14 cellular contexts compared by ENCODE assay signal in the genomic region with DNA sequence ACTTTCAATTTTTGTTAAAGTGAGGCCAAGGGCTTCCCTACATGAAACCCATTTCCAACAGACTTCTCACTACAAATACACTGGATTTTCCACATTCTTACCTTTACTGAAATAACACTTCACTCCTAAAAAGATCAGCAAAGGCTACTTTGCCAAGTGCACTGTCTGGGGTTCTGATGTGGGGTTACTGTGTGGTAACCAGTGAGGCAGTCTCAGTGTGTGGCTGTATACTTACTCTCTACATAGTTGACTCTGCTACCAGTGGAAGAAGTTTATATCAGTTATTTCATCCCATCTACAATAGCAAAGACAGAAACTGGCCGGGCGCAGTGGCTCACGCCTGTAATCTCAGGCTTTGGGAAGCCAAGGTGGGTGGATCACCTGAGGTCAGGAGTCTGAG. TPM values are rescaled to one million over a fixed set of nuclear protein-coding genes. Genes with fewer than 3 reads are reported as not detected.
DNase-seq lines count a peak whose midpoint lies in the region; ATAC-seq, FAIRE-seq and TF ChIP-seq lines count a peak whose summit lies in the region.
"Had no signal": no experiment of that assay in that cellular context is flagged by ENCODE, and none has a peak within 500 bp of the region (broad histone marks: within the 10 kb centered on the region; RNA-seq: fewer than 3 reads in every experiment).

No MANE protein-coding gene starts in this region.

- no peaks in the 10 kb centered on the region for H3K9me1 ChIP-seq in endothelial cell of umbilical vein (replicated peaks; ENCODE audit: control insufficient read depth, extremely low read depth, insufficient read depth, low read length)

- peaks cover 94% of the 10 kb centered on the region for H3K79me2 ChIP-seq in endothelial cell of umbilical vein (ENCODE audit: control insufficient read depth, insufficient read depth, low read length)

- ATAC-seq in WTC11 = no peak
- no peak for ATAC-seq in HG03097 (IDR thresholded peaks at IDR 0.05; ENCODE audit: low FRiP score, unreplicated experiment)
- no peak for ATAC-seq in HG03280 (IDR thresholded peaks at IDR 0.05; ENCODE audit: unreplicated experiment)
- ATAC-seq: left ventricle myocardium superior, SK-N-SH treated with all-trans-retinoic acid at 6 μM for 48 hours had no signal

- POLR2A ChIA-PET in WTC11 (lab: Charles Lee) (no interaction called here), endothelial cell of umbilical vein (lab: Charles Lee) (no interaction called here)

- FAIRE-seq in endothelial cell of umbilical vein (lab: Jason Lieb, UNC) (peak; percentile 24), RCC 7860 (lab: Jason Lieb, UNC) (no peak)
- FAIRE-seq: colon had no signal

- TF ChIP-seq CTCF in WTC11 (IDR thresholded peaks at IDR 0.05) = no peak
- TF ChIP-seq CTCF in endothelial cell of umbilical vein (IDR thresholded peaks at IDR 0.05; ENCODE audit: extremely low read depth in 1 of 2, insufficient read depth in 1 of 2, low read depth in 1 of 2, low read length in 2 of 2) = no peak

- no peak overlapping the region for H3K4me3 Mint-ChIP-seq in WTC11
- H3K4me3 Mint-ChIP-seq in stimulated activated naive CD8-positive, alpha-beta T cell treated with anti-CD3 and anti-CD28 coated beads, Interleukin-15, Interleukin-2, amounts not matched to agents 100 ng/mL and 50 ng/mL, for 24 hours = peak overlapping the region; percentile 97
- H3K4me3 Mint-ChIP-seq: neural progenitor cell had no signal

- TF ChIP-seq POLR2A in endothelial cell of umbilical vein (IDR thresholded peaks at IDR 0.05; ENCODE audit: low read depth, low read length) = no peak

- peak; percentile 49 for DNase-seq in activated CD8-positive, alpha-beta memory T cell treated with anti-CD3 and anti-CD28 coated beads, Interleukin-2, amount 50 U/mL, for 48 hours
- no peak for DNase-seq in activated CD8-positive, alpha-beta memory T cell treated with anti-CD3 and anti-CD28 coated beads, Interleukin-2, amount 50 U/mL, for 4 hours
- DNase-seq in WTC11 (ENCODE audit: low spot score) = no peak
- no peak for DNase-seq in endothelial cell of umbilical vein (ENCODE audit: low read depth, low spot score)
- DNase-seq in RCC 7860 (ENCODE audit: low spot score) = no peak
- DNase-seq: activated CD4-positive, CD25-positive, alpha-beta regulatory T cell; esophagus squamous epithelium; left ventricle myocardium superior had no signal

- intact Hi-C loops in endothelial cell of umbilical vein (cut with micrococcal nuclease) = no loop called here

- dilution Hi-C loops in endothelial cell of umbilical vein (cut with MboI; ENCODE audit: extremely low pct_ligation_motif_present, low sequenced_read_pairs) = no loop called here

- no peaks in the 10 kb centered on the region for H3K27me3 ChIP-seq in endothelial cell of umbilical vein (ENCODE audit: control insufficient read depth in 2 of 2, insufficient read depth in 2 of 2, low read length in 2 of 2)
- H3K27me3 ChIP-seq: esophagus squamous epithelium, neural progenitor cell had no signal

- BruUV-seq in endothelial cell of umbilical vein (replicated peaks; lab: Mats Ljungman, UMichigan) = no TSS peak

- H3K9ac ChIP-seq in endothelial cell of umbilical vein (replicated peaks; ENCODE audit: extremely low read depth, insufficient read depth, low read length) = no peak overlapping the region
- H3K9ac ChIP-seq: neural progenitor cell had no signal

- CTCF ChIA-PET in WTC11 (lab: Charles Lee) = interaction anchor here (1.3 kb wide), 1 partner anchor 52 kb away, joined by 4 read pairs; no protein-coding TSS in a partner anchor
- CTCF ChIA-PET in endothelial cell of umbilical vein (lab: Charles Lee) = no interaction called here

- no peak overlapping the region for H3K27ac ChIP-seq in endothelial cell of umbilical vein (ENCODE audit: insufficient read depth, low read depth, low read length)
- H3K27ac ChIP-seq: neural progenitor cell had no signal

- no peaks in the 10 kb centered on the region for H3K27me3 Mint-ChIP-seq in WTC11 (ENCODE audit: low read depth)
- no peaks in the 10 kb centered on the region for H3K27me3 Mint-ChIP-seq in stimulated activated naive CD8-positive, alpha-beta T cell treated with anti-CD3 and anti-CD28 coated beads, Interleukin-15, Interleukin-2, amounts not matched to agents 100 ng/mL and 50 ng/mL, for 24 hours

- no peak overlapping the region for H3K4me3 ChIP-seq in endothelial cell of umbilical vein (replicated peaks in 1 of 3; ENCODE audit: insufficient read depth in 1 of 3, low read depth in 1 of 3, low read length in 3 of 3)
- H3K4me3 ChIP-seq: esophagus squamous epithelium, neural progenitor cell had no signal

- H3K9me3 Mint-ChIP-seq in WTC11 = no peaks in the 10 kb centered on the region
- H3K9me3 Mint-ChIP-seq in stimulated activated naive CD8-positive, alpha-beta T cell treated with anti-CD3 and anti-CD28 coated beads, Interleukin-15, Interleukin-2, amounts not matched to agents 100 ng/mL and 50 ng/mL, for 24 hours = no peaks in the 10 kb centered on the region
- H3K9me3 Mint-ChIP-seq: neural progenitor cell had no signal

- peaks cover 6 to 9% of the 10 kb centered on the region in 2 experiments for H3K36me3 ChIP-seq in endothelial cell of umbilical vein (ENCODE audit: control insufficient read depth in 2 of 2, extremely low read depth in 1 of 2, insufficient read depth in 2 of 2, low read length in 2 of 2)

- peaks cover 27% of the 10 kb centered on the region for H3K4me1 Mint-ChIP-seq in WTC11
- H3K4me1 Mint-ChIP-seq in stimulated activated naive CD8-positive, alpha-beta T cell treated with anti-CD3 and anti-CD28 coated beads, Interleukin-15, Interleukin-2, amounts not matched to agents 100 ng/mL and 50 ng/mL, for 24 hours (ENCODE audit: low read depth) = peaks cover 93% of the 10 kb centered on the region

- H3K36me3 Mint-ChIP-seq in WTC11 = peaks cover 55% of the 10 kb centered on the region
- H3K36me3 Mint-ChIP-seq in stimulated activated naive CD8-positive, alpha-beta T cell treated with anti-CD3 and anti-CD28 coated beads, Interleukin-15, Interleukin-2, amounts not matched to agents 100 ng/mL and 50 ng/mL, for 24 hours (ENCODE audit: low read depth) = peaks cover 89% of the 10 kb centered on the region

- H3K9me3 ChIP-seq in endothelial cell of umbilical vein (replicated peaks; ENCODE audit: control insufficient read depth, insufficient read depth, low read length) = no peaks in the 10 kb centered on the region
- H3K9me3 ChIP-seq: esophagus squamous epithelium had no signal

- H2AFZ ChIP-seq in endothelial cell of umbilical vein (ENCODE audit: low read depth, low read length) = no peak overlapping the region
- H2AFZ ChIP-seq: neural progenitor cell had no signal

- peaks cover 52% of the 10 kb centered on the region for H3K4me1 ChIP-seq in endothelial cell of umbilical vein (ENCODE audit: control insufficient read depth, extremely low read depth, insufficient read depth, low read length)

- H3K27ac Mint-ChIP-seq in WTC11 = peak overlapping the region; percentile 57; the same call in 1 of the 2 replicates
- H3K27ac Mint-ChIP-seq in stimulated activated naive CD8-positive, alpha-beta T cell treated with anti-CD3 and anti-CD28 coated beads, Interleukin-15, Interleukin-2, amounts not matched to agents 100 ng/mL and 50 ng/mL, for 24 hours = peak overlapping the region; percentile 94
- H3K27ac Mint-ChIP-seq: neural progenitor cell had no signal

- H3K4me2 ChIP-seq in endothelial cell of umbilical vein (ENCODE audit: insufficient read depth, low read length) = no peak overlapping the region
- H3K4me2 ChIP-seq: neural progenitor cell had no signal

- H4K20me1 ChIP-seq in endothelial cell of umbilical vein (replicated peaks; ENCODE audit: control insufficient read depth, extremely low read depth, insufficient read depth, low read length) = peaks cover 3% of the 10 kb centered on the region

RNA-seq across cellular contexts. Expression of a gene that starts 5.6 kb away (rescaled TPM):
- total RNA-seq in WTC11 (2021) = 64.6 to 69.7 TPM (median 64.9 TPM) in 3 replicates
- total RNA-seq in endothelial cell of umbilical vein = 71.3 and 71.8 TPM in 2 replicates
- 30.7 and 39.9 TPM in 2 replicates for polyA plus RNA-seq in endothelial cell of umbilical vein
- polyA plus RNA-seq in endothelial cell of umbilical vein (2011; cell fraction: cytosol; rRNA removed) = 47.1 and 47.5 TPM in 2 replicates
- 23.6 and 27.9 TPM in 2 replicates for polyA plus RNA-seq in endothelial cell of umbilical vein (2011; cell fraction: nucleus; rRNA removed)
- 53.4 and 68.6 TPM in 2 replicates for polyA plus RNA-seq in endothelial cell of umbilical vein (2012)
- 90.5 and 93.4 TPM in 2 replicates for polyA minus RNA-seq in endothelial cell of umbilical vein
- 39.2 TPM for polyA minus RNA-seq in endothelial cell of umbilical vein (2011; cell fraction: cytosol; rRNA and poly(A)+ RNA removed)
- polyA minus RNA-seq in endothelial cell of umbilical vein (2011; cell fraction: nucleus; rRNA and poly(A)+ RNA removed) = 27.0 and 37.1 TPM in 2 replicates

RNA-seq across cellular contexts. Expression of a gene that starts 14.8 kb away (rescaled TPM):
- total RNA-seq in WTC11 (2021) (5.8 to 8.7 TPM (median 6.2 TPM) in 3 replicates), endothelial cell of umbilical vein (20.9 and 24.1 TPM in 2 replicates)
- polyA plus RNA-seq in endothelial cell of umbilical vein = 35.4 and 43.6 TPM in 2 replicates
- polyA plus RNA-seq in endothelial cell of umbilical vein (2011; cell fraction: cytosol; rRNA removed) = 17.4 and 25.7 TPM in 2 replicates
- 77.4 and 78.4 TPM in 2 replicates for polyA plus RNA-seq in endothelial cell of umbilical vein (2011; cell fraction: nucleus; rRNA removed)
- 8.9 and 10.4 TPM in 2 replicates for polyA plus RNA-seq in endothelial cell of umbilical vein (2012)
- polyA minus RNA-seq in endothelial cell of umbilical vein = 24.2 and 29.7 TPM in 2 replicates
- 5.3 TPM for polyA minus RNA-seq in endothelial cell of umbilical vein (2011; cell fraction: cytosol; rRNA and poly(A)+ RNA removed)
- polyA minus RNA-seq in endothelial cell of umbilical vein (2011; cell fraction: nucleus; rRNA and poly(A)+ RNA removed) = 29.3 and 39.2 TPM in 2 replicates

RNA-seq across cellular contexts. Expression of a gene that starts 27.3 kb away (rescaled TPM):
- total RNA-seq in WTC11 (2021) = 5.1 to 7.0 TPM (median 6.0 TPM) in 3 replicates
- total RNA-seq in endothelial cell of umbilical vein = 13.0 and 13.7 TPM in 2 replicates
- polyA plus RNA-seq in endothelial cell of umbilical vein = 17.5 and 19.4 TPM in 2 replicates
- 17.0 and 18.8 TPM in 2 replicates for polyA plus RNA-seq in endothelial cell of umbilical vein (2011; cell fraction: cytosol; rRNA removed)
- 41.2 and 45.2 TPM in 2 replicates for polyA plus RNA-seq in endothelial cell of umbilical vein (2011; cell fraction: nucleus; rRNA removed)
- 12.7 and 17.3 TPM in 2 replicates for polyA plus RNA-seq in endothelial cell of umbilical vein (2012)
- polyA minus RNA-seq in endothelial cell of umbilical vein = 19.9 and 21.2 TPM in 2 replicates
- 4.9 TPM for polyA minus RNA-seq in endothelial cell of umbilical vein (2011; cell fraction: cytosol; rRNA and poly(A)+ RNA removed)
- 5.7 and 6.5 TPM in 2 replicates for polyA minus RNA-seq in endothelial cell of umbilical vein (2011; cell fraction: nucleus; rRNA and poly(A)+ RNA removed)

RNA-seq across cellular contexts. Expression of a gene that starts 33.9 kb away (rescaled TPM):
- total RNA-seq in WTC11 (2021) (60.8 to 71.1 TPM (median 66.3 TPM) in 3 replicates), endothelial cell of umbilical vein (82.6 and 82.9 TPM in 2 replicates)
- 134 and 156 TPM in 2 replicates for polyA plus RNA-seq in endothelial cell of umbilical vein
- polyA plus RNA-seq in endothelial cell of umbilical vein (2011; cell fraction: cytosol; rRNA removed) = 139 and 157 TPM in 2 replicates
- polyA plus RNA-seq in endothelial cell of umbilical vein (2011; cell fraction: nucleus; rRNA removed) = 60.1 and 64.9 TPM in 2 replicates
- polyA plus RNA-seq in endothelial cell of umbilical vein (2012) = 67.6 and 80.8 TPM in 2 replicates
- 58.5 and 59.4 TPM in 2 replicates for polyA minus RNA-seq in endothelial cell of umbilical vein
- 37.1 TPM for polyA minus RNA-seq in endothelial cell of umbilical vein (2011; cell fraction: cytosol; rRNA and poly(A)+ RNA removed)
- polyA minus RNA-seq in endothelial cell of umbilical vein (2011; cell fraction: nucleus; rRNA and poly(A)+ RNA removed) = 11.3 and 17.6 TPM in 2 replicates

RNA-seq across cellular contexts. Expression of a gene that starts 43.3 kb away (rescaled TPM):
- 1.5 to 3.7 TPM (median 2.8 TPM) in 3 replicates for total RNA-seq in WTC11 (2021)
- 5.0 and 5.8 TPM in 2 replicates for total RNA-seq in endothelial cell of umbilical vein
- 6.0 and 7.4 TPM in 2 replicates for polyA plus RNA-seq in endothelial cell of umbilical vein
- polyA plus RNA-seq in endothelial cell of umbilical vein (2011; cell fraction: cytosol; rRNA removed) = 1.8 and 2.6 TPM in 2 replicates
- polyA plus RNA-seq in endothelial cell of umbilical vein (2011; cell fraction: nucleus; rRNA removed) = 41.4 and 45.8 TPM in 2 replicates
- polyA plus RNA-seq in endothelial cell of umbilical vein (2012) = 2.9 and 3.0 TPM in 2 replicates
- 15.4 and 16.2 TPM in 2 replicates for polyA minus RNA-seq in endothelial cell of umbilical vein
- polyA minus RNA-seq in endothelial cell of umbilical vein (2011; cell fraction: cytosol; rRNA and poly(A)+ RNA removed) = 3.5 TPM
- polyA minus RNA-seq in endothelial cell of umbilical vein (2011; cell fraction: nucleus; rRNA and poly(A)+ RNA removed) = 22.6 and 24.0 TPM in 2 replicates
